In the genomic region with DNA sequence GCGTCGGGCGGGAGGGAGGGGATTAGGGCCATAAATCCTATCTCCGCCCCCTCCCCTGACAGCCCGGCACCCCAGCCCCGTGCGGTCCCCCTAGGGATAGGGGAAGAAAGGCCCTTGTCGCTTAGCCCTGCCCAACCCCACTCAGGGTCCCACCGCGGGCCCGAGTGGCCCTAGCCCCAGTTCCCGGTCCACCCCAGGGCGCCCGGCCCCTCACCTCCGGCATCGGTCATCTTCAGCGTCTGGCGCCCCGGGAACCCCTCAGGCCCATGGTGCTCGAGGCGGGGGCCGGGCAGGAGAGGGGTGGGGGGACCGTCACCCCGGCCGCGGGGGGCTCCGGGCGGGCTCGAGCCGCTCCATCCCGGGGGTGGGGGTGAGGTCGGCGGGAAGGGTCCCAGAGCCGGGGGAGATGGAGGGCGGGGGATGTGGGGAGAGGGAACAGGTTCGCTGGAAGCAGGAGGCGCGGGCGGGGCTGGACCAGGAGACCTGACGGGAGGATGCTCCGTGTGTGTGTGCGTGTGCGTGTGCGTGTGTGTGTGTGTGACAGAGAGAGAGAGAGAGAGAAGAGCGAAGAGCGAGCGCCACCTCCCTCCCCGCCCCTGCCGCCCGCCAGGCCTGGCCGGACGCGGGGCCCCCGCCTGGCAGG, we compare ENCODE assay signal across 9 cellular contexts. TPM values are rescaled to one million over a fixed set of nuclear protein-coding genes. Genes with fewer than 3 reads are reported as not detected.
DNase-seq lines count a peak whose midpoint lies in the region; ATAC-seq and TF ChIP-seq lines count a peak whose summit lies in the region.
"Had no signal": no experiment of that assay in that cellular context is flagged by ENCODE, and none has a peak within 500 bp of the region (broad histone marks: within the 10 kb centered on the region; RNA-seq: fewer than 3 reads in every experiment).

No MANE protein-coding gene starts in this region.

- DNase-seq in AG09309 (ENCODE audit: low read depth) (no peak), HAP-1 (ENCODE audit: low spot score in 2 of 2) (peak in 1 of 2 experiments; percentile 75), activated B cell treated with CpG ODN at 0.5 μM for 24 hours (peak; percentile 52), osteoblast (ENCODE audit: insufficient read length, low spot score, missing footprints) (no peak), NCI-H187 (lab: John Stamatoyannopoulos, UW) (no peak)

- ATAC-seq in activated B cell treated with CpG ODN at 0.5 μM for 24 hours (ENCODE audit: low read depth) (peak; percentile 45), esophagus mucosa (peak; percentile 33), GM19328 (IDR thresholded peaks at IDR 0.05; ENCODE audit: unreplicated experiment) (no peak), HG02885 (IDR thresholded peaks at IDR 0.05; ENCODE audit: poor library complexity, unreplicated experiment) (no peak)

- no peak for TF ChIP-seq CTCF in AG09309 (IDR thresholded peaks at IDR 0.05; ENCODE audit: control insufficient read depth, insufficient read depth, low read depth, low read length, missing control alignments)
- TF ChIP-seq CTCF in activated B cell treated with CpG ODN at 0.5 μM for 24 hours (IDR thresholded peaks at IDR 0.05), result no peak
- no peak for TF ChIP-seq CTCF in osteoblast (IDR thresholded peaks at IDR 0.05; ENCODE audit: extremely low read depth, low read depth, low read length)

- peaks cover 16% of the 10 kb centered on the region for H4K20me1 ChIP-seq in osteoblast (ENCODE audit: insufficient read depth, low read length)

- POLR2A ChIA-PET in activated B cell treated with CpG ODN at 0.5 μM for 24 hours (lab: Charles Lee), result interaction anchor here (0.6 to 5.2 kb wide), 8 partner anchors 9 to 67 kb away, joined by 3 to 82 read pairs (median 6); partner anchors contain the start of gene PPP1R9B

- in situ Hi-C loops in HAP-1 (cut with MboI; ENCODE audit: low sequenced_read_pairs), result no loop called here

- H3K79me2 ChIP-seq in osteoblast (ENCODE audit: insufficient read depth, low read length), result no peaks in the 10 kb centered on the region

- no peaks in the 10 kb centered on the region for H3K9me3 ChIP-seq in HAP-1
- no peaks in the 10 kb centered on the region for H3K9me3 ChIP-seq in osteoblast (ENCODE audit: low read depth, low read length)

- H3K27ac Mint-ChIP-seq in activated B cell treated with CpG ODN at 0.5 μM for 24 hours, result no peak overlapping the region

- no peak overlapping the region for H2AFZ ChIP-seq in osteoblast (ENCODE audit: low read length)

- H3K9me3 Mint-ChIP-seq in activated B cell treated with CpG ODN at 0.5 μM for 24 hours, result no peaks in the 10 kb centered on the region

- H3K4me3 ChIP-seq in AG09309 (ENCODE audit: control insufficient read depth, low read depth, low read length) (peak overlapping the region; percentile 57), HAP-1 (peak overlapping the region; percentile 33), osteoblast (ENCODE audit: insufficient read depth, low read length) (peak overlapping the region; percentile 71)

- H3K36me3 ChIP-seq in HAP-1 (replicated peaks), result peaks cover 3% of the 10 kb centered on the region
- H3K36me3 ChIP-seq in osteoblast (ENCODE audit: insufficient read depth, low read length), result peaks cover 8% of the 10 kb centered on the region

- H3K27ac ChIP-seq in osteoblast (ENCODE audit: low read depth, low read length), result no peak overlapping the region

- peaks cover 8% of the 10 kb centered on the region for H3K27me3 Mint-ChIP-seq in activated B cell treated with CpG ODN at 0.5 μM for 24 hours

- H3K4me1 Mint-ChIP-seq in activated B cell treated with CpG ODN at 0.5 μM for 24 hours, result peaks cover 37% of the 10 kb centered on the region

- H3K4me1 ChIP-seq in HAP-1, result peaks cover 6% of the 10 kb centered on the region
- peaks cover 20% of the 10 kb centered on the region for H3K4me1 ChIP-seq in osteoblast (ENCODE audit: insufficient read depth, low read length)

- peaks cover 17% of the 10 kb centered on the region for H3K36me3 Mint-ChIP-seq in activated B cell treated with CpG ODN at 0.5 μM for 24 hours (ENCODE audit: low read depth)

- CTCF ChIA-PET in activated B cell treated with CpG ODN at 0.5 μM for 24 hours (lab: Charles Lee), result interaction anchor here (1.5 to 2.2 kb wide), 3 partner anchors 10 to 71 kb away, joined by 4 to 14 read pairs (median 9); no protein-coding TSS in a partner anchor

- H3K27me3 ChIP-seq in HAP-1 (ENCODE audit: low read depth), result no peaks in the 10 kb centered on the region
- H3K27me3 ChIP-seq in osteoblast (ENCODE audit: insufficient read depth, low read length), result no peaks in the 10 kb centered on the region

- intact Hi-C loops in activated B cell treated with CpG ODN at 0.5 μM for 24 hours (cut with micrococcal nuclease), result no loop called here

- H3K4me2 ChIP-seq in osteoblast (ENCODE audit: insufficient read depth, low read length), result peak overlapping the region; percentile 83

- H3K4me3 Mint-ChIP-seq in activated B cell treated with CpG ODN at 0.5 μM for 24 hours, result peak overlapping the region; percentile 79

RNA-seq across cellular contexts. Expression of gene SAMD14, which starts 0.5 kb away (rescaled TPM):
- total RNA-seq in activated B cell treated with CpG ODN at 0.5 μM for 24 hours (4.7 and 4.9 TPM in 2 replicates), esophagus mucosa (0.16 TPM), osteoblast (2.5 and 2.7 TPM in 2 replicates)

RNA-seq across cellular contexts. Expression of gene PPP1R9B, which starts 21.1 kb away (rescaled TPM):
- total RNA-seq in activated B cell treated with CpG ODN at 0.5 μM for 24 hours (300 and 313 TPM in 2 replicates), esophagus mucosa (26.3 TPM), osteoblast (44.2 and 48.9 TPM in 2 replicates)

RNA-seq across cellular contexts. Expression of gene PDK2, which starts 34.3 kb away (rescaled TPM):
- total RNA-seq in activated B cell treated with CpG ODN at 0.5 μM for 24 hours (15.9 and 16.2 TPM in 2 replicates), esophagus mucosa (13.6 TPM), osteoblast (43.4 and 54.8 TPM in 2 replicates)

RNA-seq across cellular contexts. Expression of gene SGCA, which starts 36.4 kb away (rescaled TPM):
- total RNA-seq in activated B cell treated with CpG ODN at 0.5 μM for 24 hours (1.7 and 2.2 TPM in 2 replicates), esophagus mucosa (0.64 TPM), osteoblast (0.29 TPM in 1 of 2 replicates, not detected in the other)
- total RNA-seq: glomerular endothelial cell had no signal

Comparison
In these comparisons a context has a peak if more than half of its experiments do, and no peak if none do; other contexts are left out.
1. ATAC-seq: peak in activated B cell treated with CpG ODN at 0.5 μM for 24 hours (single experiment) and esophagus mucosa (single experiment); none in GM19328 (single experiment) and HG02885 (single experiment).
2. Peak in every context shown above with its lines, with median percentiles within 50 percentile points of each other: H3K4me3 ChIP-seq.